ENCODE assay signal across 1 cellular context in genomic region chr7:129435414-129435829, GRCh38.
TF ChIP-seq lines count a peak whose summit lies in the region.

No MANE protein-coding gene starts in this region.

TF ChIP-seq in SK-N-SH treated with all-trans-retinoic acid at 6 μM for 48 hours, 23 proteins besides CTCF, POLR2A, EP300 and RAD21 (continued from another document):
- TF ChIP-seq PATZ1 (CRISPR knock-in tag; IDR thresholded peaks at IDR 0.05; ENCODE audit: borderline replicate concordance), result no peak
- TF ChIP-seq ZFP3 (CRISPR knock-in tag; IDR thresholded peaks at IDR 0.05), result no peak
- TF ChIP-seq ZNF70 (CRISPR knock-in tag; IDR thresholded peaks at IDR 0.05), result no peak
- TF ChIP-seq, protein P1, sequence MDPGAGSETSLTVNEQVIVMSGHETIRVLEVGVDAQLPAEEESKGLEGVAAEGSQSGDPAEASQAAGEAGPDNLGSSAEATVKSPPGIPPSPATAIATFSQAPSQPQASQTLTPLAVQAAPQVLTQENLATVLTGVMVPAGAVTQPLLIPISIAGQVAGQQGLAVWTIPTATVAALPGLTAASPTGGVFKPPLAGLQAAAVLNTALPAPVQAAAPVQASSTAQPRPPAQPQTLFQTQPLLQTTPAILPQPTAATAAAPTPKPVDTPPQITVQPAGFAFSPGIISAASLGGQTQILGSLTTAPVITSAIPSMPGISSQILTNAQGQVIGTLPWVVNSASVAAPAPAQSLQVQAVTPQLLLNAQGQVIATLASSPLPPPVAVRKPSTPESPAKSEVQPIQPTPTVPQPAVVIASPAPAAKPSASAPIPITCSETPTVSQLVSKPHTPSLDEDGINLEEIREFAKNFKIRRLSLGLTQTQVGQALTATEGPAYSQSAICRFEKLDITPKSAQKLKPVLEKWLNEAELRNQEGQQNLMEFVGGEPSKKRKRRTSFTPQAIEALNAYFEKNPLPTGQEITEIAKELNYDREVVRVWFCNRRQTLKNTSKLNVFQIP (CRISPR knock-in tag; IDR thresholded peaks at IDR 0.05; ENCODE audit: borderline replicate concordance, low read depth), result no peak
- TF ChIP-seq ARNTL (CRISPR knock-in tag; IDR thresholded peaks at IDR 0.05; ENCODE audit: borderline replicate concordance, low read depth), result no peak
- no peak for TF ChIP-seq BACH2 (CRISPR knock-in tag; IDR thresholded peaks at IDR 0.05; ENCODE audit: borderline replicate concordance)
- TF ChIP-seq PPARA (CRISPR knock-in tag; IDR thresholded peaks at IDR 0.05; ENCODE audit: borderline replicate concordance), result no peak
